13 cellular contexts compared by ENCODE assay signal in the genomic region with DNA sequence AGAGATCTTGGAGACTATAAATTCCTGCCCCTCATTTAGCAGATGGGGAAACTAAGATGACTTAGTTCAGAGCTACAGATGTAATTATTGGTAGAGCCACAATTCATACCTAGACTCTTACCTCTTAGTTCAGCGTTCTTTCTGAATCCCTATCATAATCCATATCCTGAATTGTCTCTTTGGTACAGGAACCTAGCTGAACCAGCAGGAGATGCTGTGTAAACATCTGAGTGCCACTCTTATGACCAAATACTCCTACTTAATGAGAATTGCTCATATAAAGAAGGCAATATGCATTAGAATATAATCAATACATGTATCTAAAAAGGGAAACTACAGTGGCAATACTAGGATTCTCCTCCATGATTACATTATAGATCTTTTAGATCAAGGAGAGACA.
"Had no signal": no experiment of that assay in that cellular context is flagged by ENCODE, and none has a peak within 500 bp of the region (broad histone marks: within the 10 kb centered on the region; RNA-seq: fewer than 3 reads in every experiment).

No MANE protein-coding gene starts in this region.

- DNase-seq: activated CD4-positive, alpha-beta T cell treated with anti-CD3 and anti-CD28 coated beads, Interleukin-2, amount 50 U/mL, for 1 hour; activated T-cell treated with anti-CD3 and anti-CD28 coated beads, Interleukin-2, amount 50 U/mL, for 1 hour; amniotic stem cell; dorsolateral prefrontal cortex; gastrocnemius medialis; islet precursor cell; left ventricle myocardium superior; mesendoderm; pancreas; stomach; T-helper 2 cell had no signal

- H3K4me3 ChIP-seq: dorsolateral prefrontal cortex, gastrocnemius medialis, pancreas, skin epidermis, stomach, thoracic aorta had no signal

- H3K27me3 ChIP-seq: gastrocnemius medialis, pancreas, stomach had no signal

- H3K27ac ChIP-seq: gastrocnemius medialis, pancreas, skin epidermis, stomach, thoracic aorta had no signal

- H3K9me3 ChIP-seq: gastrocnemius medialis, pancreas, thoracic aorta had no signal

- H3K36me3 ChIP-seq: gastrocnemius medialis, pancreas, stomach, thoracic aorta had no signal

- H3K4me1 ChIP-seq: gastrocnemius medialis, pancreas, stomach had no signal
